ENCODE assay signal across 23 cellular contexts in genomic region chr16:58678269-58678668, GRCh38.
"Had no signal": no experiment of that assay in that cellular context is flagged by ENCODE, and none has a peak within 500 bp of the region (broad histone marks: within the 10 kb centered on the region; RNA-seq: fewer than 3 reads in every experiment).

No MANE protein-coding gene starts in this region.

- H3K9me3 ChIP-seq: heart left ventricle, lower lobe of right lung, pancreas, prostate gland, spleen, suprapubic skin, thoracic aorta, tibial artery, upper lobe of right lung had no signal

- DNase-seq: immature natural killer cell; lower lobe of right lung; mesendoderm; naive B cell; natural killer cell; nephron progenitor cell; retina; right cardiac atrium; spleen; stimulated activated CD4-positive, alpha-beta T cell treated with anti-CD3 and anti-CD28 coated beads, Interleukin-4, amount 100 ng/mL, for 24 hours; stimulated activated naive CD4-positive, alpha-beta T cell; tibial artery; upper lobe of right lung had no signal

- H3K36me3 Mint-ChIP-seq: natural killer cell had no signal

- H3K27me3 ChIP-seq: heart left ventricle, neural progenitor cell, pancreas, spleen, suprapubic skin, tibial artery, upper lobe of right lung had no signal

- H3K4me3 ChIP-seq: heart left ventricle, lower lobe of right lung, neural progenitor cell, pancreas, prostate gland, spleen, suprapubic skin, thoracic aorta, tibial artery, upper lobe of right lung had no signal

- ATAC-seq: lower lobe of right lung, natural killer cell, sciatic nerve, upper lobe of right lung had no signal

- H3K36me3 ChIP-seq: neural progenitor cell, pancreas, prostate gland had no signal

- H3K27me3 Mint-ChIP-seq: naive B cell; stimulated activated naive CD8-positive, alpha-beta T cell treated with anti-CD3 and anti-CD28 coated beads, Interleukin-15, Interleukin-2, amounts not matched to agents 100 ng/mL and 50 ng/mL, for 24 hours had no signal

- H3K4me2 ChIP-seq: neural progenitor cell had no signal

- H3K27ac ChIP-seq: heart left ventricle, lower lobe of right lung, neural progenitor cell, pancreas, prostate gland, spleen, suprapubic skin, thoracic aorta, tibial artery, upper lobe of right lung had no signal

- H2AFZ ChIP-seq: neural progenitor cell had no signal

- H3K4me3 Mint-ChIP-seq: immature natural killer cell; mesothelial cell of epicardium; naive B cell; natural killer cell; nephron progenitor cell; neural progenitor cell; stimulated activated effector memory CD8-positive, alpha-beta T cell treated with anti-CD3 and anti-CD28 coated beads, Interleukin-12 subunit alpha, Interleukin-12 subunit beta, amount 100 ng/mL, for 72 hours; stimulated activated naive CD8-positive, alpha-beta T cell treated with anti-CD3 and anti-CD28 coated beads, Interleukin-15, Interleukin-2, amounts not matched to agents 100 ng/mL and 50 ng/mL, for 24 hours had no signal

- H3K9me3 Mint-ChIP-seq: immature natural killer cell; mesothelial cell of epicardium; naive B cell; natural killer cell; nephron progenitor cell; neural progenitor cell; stimulated activated effector memory CD8-positive, alpha-beta T cell treated with anti-CD3 and anti-CD28 coated beads, Interleukin-12 subunit alpha, Interleukin-12 subunit beta, amount 100 ng/mL, for 72 hours; stimulated activated naive CD8-positive, alpha-beta T cell treated with anti-CD3 and anti-CD28 coated beads, Interleukin-15, Interleukin-2, amounts not matched to agents 100 ng/mL and 50 ng/mL, for 24 hours had no signal

- H3K4me1 ChIP-seq: neural progenitor cell, prostate gland had no signal

- H3K27ac Mint-ChIP-seq: immature natural killer cell; mesothelial cell of epicardium; natural killer cell; nephron progenitor cell; neural progenitor cell; stimulated activated effector memory CD8-positive, alpha-beta T cell treated with anti-CD3 and anti-CD28 coated beads, Interleukin-12 subunit alpha, Interleukin-12 subunit beta, amount 100 ng/mL, for 72 hours; stimulated activated naive CD8-positive, alpha-beta T cell treated with anti-CD3 and anti-CD28 coated beads, Interleukin-15, Interleukin-2, amounts not matched to agents 100 ng/mL and 50 ng/mL, for 24 hours had no signal
